Comparison of ENCODE assay signal across 9 cellular contexts in the genomic region with DNA sequence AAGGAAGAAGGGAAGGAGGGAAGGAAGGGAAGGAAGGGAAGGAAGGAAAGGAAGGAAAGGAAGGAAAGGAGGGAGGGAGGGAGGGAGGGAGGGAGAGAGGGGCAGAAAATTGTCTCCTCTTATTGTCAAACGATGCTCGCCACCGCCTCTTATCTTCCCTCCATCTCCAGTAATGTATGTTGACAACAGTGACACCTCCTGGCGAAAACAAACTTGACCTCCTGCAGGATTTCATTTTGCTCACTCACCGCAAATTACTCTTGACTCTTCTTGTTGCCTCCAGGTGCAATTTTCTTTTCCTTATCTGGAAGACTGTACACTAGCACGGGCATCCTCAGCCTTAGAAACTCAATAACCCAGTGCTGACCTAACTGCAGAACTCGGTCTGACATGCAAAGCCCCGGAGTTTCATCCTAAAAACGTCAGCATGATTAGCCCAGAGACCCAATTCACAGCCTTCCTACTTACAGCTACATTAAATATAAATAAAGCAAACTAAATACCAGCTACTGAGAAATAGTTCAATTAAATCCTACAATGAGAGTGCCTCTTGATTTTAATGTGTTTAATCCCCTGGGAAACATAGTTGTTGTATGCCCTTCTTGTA.
A peak's percentile ranks its signal among the peaks of the same experiment; 100 is the strongest.
DNase-seq lines count a peak whose midpoint lies in the region; ATAC-seq and TF ChIP-seq lines count a peak whose summit lies in the region.
"Had no signal": no experiment of that assay in that cellular context is flagged by ENCODE, and none has a peak within 500 bp of the region (broad histone marks: within the 10 kb centered on the region; RNA-seq: fewer than 3 reads in every experiment).

No MANE protein-coding gene starts in this region.

- H3K4me1 ChIP-seq in mammary epithelial cell (ENCODE audit: insufficient read depth, low read length) = no peaks in the 10 kb centered on the region
- no peaks in the 10 kb centered on the region for H3K4me1 ChIP-seq in mesenchymal stem cell (ENCODE audit: control insufficient read depth, insufficient read depth, low read depth, low read length)

- no peak overlapping the region for H2BK15ac ChIP-seq in mesenchymal stem cell (ENCODE audit: low read depth, poor library complexity, severe bottlenecking)

- intact Hi-C loops in mammary epithelial cell (cut with micrococcal nuclease) = loop anchor here (2.0 to 5.0 kb wide), 3 partner anchors 286 to 1016 kb away; no protein-coding TSS in a partner anchor

- H3K9ac ChIP-seq in mammary epithelial cell (ENCODE audit: insufficient read depth, low read length) (no peak overlapping the region), mesenchymal stem cell (ENCODE audit: low read length) (no peak overlapping the region)

- no peak overlapping the region for H3K18ac ChIP-seq in mesenchymal stem cell (ENCODE audit: low read depth in 1 of 2, low read length in 2 of 2)

- H4K91ac ChIP-seq in mesenchymal stem cell (ENCODE audit: low read length) = no peak overlapping the region

- dilution Hi-C loops in mammary epithelial cell (cut with HindIII; ENCODE audit: low sequenced_read_pairs) = no loop called here

- no TSS peak for BruUV-seq in mammary epithelial cell (replicated peaks; lab: Mats Ljungman, UMichigan)

- no peaks in the 10 kb centered on the region for H3K79me2 ChIP-seq in mammary epithelial cell (ENCODE audit: insufficient read depth, low read length)

- no peak overlapping the region for H3K4me2 ChIP-seq in mammary epithelial cell (ENCODE audit: insufficient read depth, low read depth, low read length)
- H3K4me2 ChIP-seq in mesenchymal stem cell (ENCODE audit: low read length, poor library complexity, severe bottlenecking) = no peak overlapping the region

- 31% methylated on average over 6 of the region's 9 CpGs for WGBS in mammary epithelial cell (ENCODE audit: low coverage, missing lambda C conversion rate)
- WGBS in mesenchymal stem cell = 11% methylated on average over 9 of the region's 9 CpGs

- no peak overlapping the region for H3K14ac ChIP-seq in mesenchymal stem cell (ENCODE audit: low read length in 2 of 2)

- H3K36me3 ChIP-seq in mammary epithelial cell (ENCODE audit: insufficient read depth, low read length) (no peaks in the 10 kb centered on the region), mesenchymal stem cell (ENCODE audit: control insufficient read depth in 1 of 2, insufficient read depth in 2 of 2, low read depth in 1 of 2, low read length in 2 of 2) (no peaks in the 10 kb centered on the region)

- in situ Hi-C loops in mammary epithelial cell (cut with MboI; ENCODE audit: low sequenced_read_pairs in 2 of 2) = no loop called here

- H3K23ac ChIP-seq in mesenchymal stem cell (ENCODE audit: low read length in 2 of 2) = no peak overlapping the region

- H2BK120ac ChIP-seq in mesenchymal stem cell (ENCODE audit: low read depth, low read length) = no peak overlapping the region

- no peak overlapping the region for H2BK12ac ChIP-seq in mesenchymal stem cell (ENCODE audit: low read length in 2 of 2)

- H3K4ac ChIP-seq in mesenchymal stem cell (ENCODE audit: low read depth in 1 of 2, low read length in 2 of 2) = no peak overlapping the region

- ATAC-seq in GM18867 (IDR thresholded peaks at IDR 0.05; ENCODE audit: unreplicated experiment) = peak; percentile 86
- peak; percentile 76 for ATAC-seq in HG03457 (IDR thresholded peaks at IDR 0.05; ENCODE audit: unreplicated experiment)
- no peak for ATAC-seq in HG02642 (IDR thresholded peaks at IDR 0.05; ENCODE audit: poor library complexity, unreplicated experiment)
- ATAC-seq: left colon had no signal

- H3K9me3 ChIP-seq in mammary epithelial cell (replicated peaks; ENCODE audit: insufficient read depth, low read length) (no peaks in the 10 kb centered on the region), mesenchymal stem cell (ENCODE audit: control insufficient read depth, low read length) (no peaks in the 10 kb centered on the region)

- no peak overlapping the region for H4K8ac ChIP-seq in mesenchymal stem cell (ENCODE audit: low read length)

- no peaks in the 10 kb centered on the region for H3K79me1 ChIP-seq in mesenchymal stem cell (replicated peaks; ENCODE audit: low read length, poor library complexity, severe bottlenecking)

- no peak overlapping the region for H2AFZ ChIP-seq in mammary epithelial cell (ENCODE audit: low read depth, low read length)
- no peak overlapping the region for H2AFZ ChIP-seq in mesenchymal stem cell (ENCODE audit: low read depth, low read length)

- no peak overlapping the region for H2BK5ac ChIP-seq in mesenchymal stem cell (ENCODE audit: low read depth, low read length, poor library complexity, severe bottlenecking)

- H3K27me3 ChIP-seq in mammary epithelial cell (ENCODE audit: insufficient read depth, low read length) (no peaks in the 10 kb centered on the region), mesenchymal stem cell (ENCODE audit: control insufficient read depth in 1 of 2, insufficient read depth in 1 of 2, low read length in 2 of 2) (peaks cover 11 to 17% of the 10 kb centered on the region in 2 experiments)

- no peaks in the 10 kb centered on the region for H4K20me1 ChIP-seq in mammary epithelial cell (ENCODE audit: insufficient read depth, low read length)

- CTCF ChIA-PET in mammary epithelial cell (lab: Charles Lee; ENCODE audit: low non-redundant PET) = no interaction called here

- H3K27ac ChIP-seq in mammary epithelial cell (ENCODE audit: insufficient read depth, low read depth, low read length) = no peak overlapping the region
- H3K27ac ChIP-seq in mesenchymal stem cell (ENCODE audit: low read length, poor library complexity, severe bottlenecking) = no peak overlapping the region

- H3K4me3 ChIP-seq in mammary epithelial cell (replicated peaks in 1 of 3; ENCODE audit: insufficient read depth in 1 of 3, low read depth in 2 of 3, low read length in 3 of 3) (no peak overlapping the region), mesenchymal stem cell (ENCODE audit: insufficient read depth in 1 of 2, low read depth in 1 of 2, low read length in 2 of 2) (no peak overlapping the region)

- TF ChIP-seq CTCF in mammary epithelial cell (conservative IDR thresholded peaks at IDR 0.05 in 1 of 2, IDR thresholded peaks at IDR 0.05 in 1 of 2; ENCODE audit: extremely low read depth in 1 of 2, insufficient read depth in 1 of 2, low read depth in 1 of 2, low read length in 2 of 2) = peak; percentile 59 to 66

- DNase-seq in COR-L47 (lab: John Stamatoyannopoulos, UW) (peak; percentile 38), NCI-H526 treated with DMSO at 0.1 percent for 48 hours (lab: John Stamatoyannopoulos, UW) (peak; percentile 60), mammary epithelial cell (peak; percentile 48), mesenchymal stem cell (peak; percentile 40), GF-D8 (lab: John Stamatoyannopoulos, UW) (no peak)

- H2AK5ac ChIP-seq in mesenchymal stem cell (ENCODE audit: low read length, severe bottlenecking) = no peak overlapping the region
